ENCODE assay signal across 21 cellular contexts in the genomic region with DNA sequence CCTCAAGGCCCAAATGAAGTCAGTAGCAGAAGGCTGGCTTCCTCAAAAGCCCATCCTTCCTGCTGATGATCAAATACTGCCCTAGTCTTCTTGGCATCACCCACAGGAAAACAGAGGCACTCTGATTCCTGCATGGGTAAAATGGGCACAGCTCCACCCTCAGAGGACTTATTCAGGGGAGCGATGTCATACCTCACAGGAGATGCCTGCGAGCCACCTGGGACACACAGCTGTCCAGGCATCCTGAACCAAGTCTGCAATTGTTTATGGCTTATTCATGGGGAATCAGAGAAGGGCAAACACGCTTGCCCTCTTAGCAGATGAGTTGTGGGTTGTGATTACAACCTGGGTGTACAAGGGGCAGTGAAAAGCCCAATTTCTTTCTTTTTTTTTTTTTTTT.
"Had no signal": no experiment of that assay in that cellular context is flagged by ENCODE, and none has a peak within 500 bp of the region (broad histone marks: within the 10 kb centered on the region; RNA-seq: fewer than 3 reads in every experiment).

No MANE protein-coding gene starts in this region.

- DNase-seq: activated CD4-positive, alpha-beta T cell treated with anti-CD3 and anti-CD28 coated beads, Interleukin-2, amount 10 ng/mL, durations not matched to agents 24 days and 14 days; activated CD8-positive, alpha-beta T cell treated with anti-CD3 and anti-CD28 coated beads, Interleukin-2, amount 10 ng/mL, durations not matched to agents 7 days and 5 days; activated effector memory CD4-positive, alpha-beta T cell treated with Interleukin-2 at 50 U/mL for 16 hours; activated naive CD4-positive, alpha-beta T cell treated with anti-CD3 and anti-CD28 coated beads, Interleukin-2, amount 10 ng/mL, durations not matched to agents 7 days and 5 days; activated naive CD8-positive, alpha-beta T cell treated with anti-CD3 and anti-CD28 coated beads, Interleukin-2, amount 50 U/mL, for 24 hours; activated T-cell treated with anti-CD3 and anti-CD28 coated beads, Interleukin-2, amount 50 U/mL, for 48 hours; anterior cingulate cortex; brain microvascular endothelial cell; effector memory CD8-positive, alpha-beta T cell; gastrocnemius medialis; kidney; left lung; psoas muscle; right cardiac atrium; stimulated activated CD4-positive, alpha-beta T cell treated with anti-CD3 and anti-CD28 coated beads, Interleukin-15, amount 100 ng/mL, for 24 hours; stimulated activated CD4-positive, alpha-beta T cell treated with anti-CD3 and anti-CD28 coated beads, Interleukin-2, amount 100 ng/mL, for 48 hours; T-cell; T-helper 9 cell had no signal

- H3K9me3 Mint-ChIP-seq: activated CD4-positive, alpha-beta T cell treated with anti-CD3 and anti-CD28 coated beads, Interleukin-2, amount 10 ng/mL, durations not matched to agents 24 days and 14 days; activated naive CD4-positive, alpha-beta T cell treated with anti-CD3 and anti-CD28 coated beads, Interleukin-2, amount 10 ng/mL, durations not matched to agents 7 days and 5 days; activated naive CD8-positive, alpha-beta T cell treated with anti-CD3 and anti-CD28 coated beads, Interleukin-2, amount 50 U/mL, for 24 hours; effector memory CD8-positive, alpha-beta T cell; neural progenitor cell; stimulated activated naive CD8-positive, alpha-beta T cell treated with anti-CD3 and anti-CD28 coated beads, Interleukin-15, Interleukin-2, amounts not matched to agents 100 ng/mL and 50 ng/mL, for 24 hours; T-cell had no signal

- H3K27ac Mint-ChIP-seq: activated CD4-positive, alpha-beta T cell treated with anti-CD3 and anti-CD28 coated beads, Interleukin-2, amount 10 ng/mL, durations not matched to agents 24 days and 14 days; activated CD8-positive, alpha-beta T cell treated with anti-CD3 and anti-CD28 coated beads, Interleukin-2, amount 10 ng/mL, durations not matched to agents 7 days and 5 days; activated naive CD4-positive, alpha-beta T cell treated with anti-CD3 and anti-CD28 coated beads, Interleukin-2, amount 10 ng/mL, durations not matched to agents 7 days and 5 days; activated naive CD8-positive, alpha-beta T cell treated with anti-CD3 and anti-CD28 coated beads, Interleukin-2, amount 50 U/mL, for 24 hours; effector memory CD8-positive, alpha-beta T cell; neural progenitor cell; stimulated activated naive CD8-positive, alpha-beta T cell treated with anti-CD3 and anti-CD28 coated beads, Interleukin-15, Interleukin-2, amounts not matched to agents 100 ng/mL and 50 ng/mL, for 24 hours; T-cell had no signal

- H3K4me3 ChIP-seq: gastrocnemius medialis, left lung, neural progenitor cell, psoas muscle, vagina had no signal

- H3K36me3 ChIP-seq: brain microvascular endothelial cell, gastrocnemius medialis, left lung, neural progenitor cell, vagina had no signal

- H3K4me1 ChIP-seq: gastrocnemius medialis, left lung, psoas muscle, vagina had no signal

- H3K9ac ChIP-seq: neural progenitor cell had no signal

- H3K4me2 ChIP-seq: neural progenitor cell had no signal

- H2AFZ ChIP-seq: neural progenitor cell had no signal

- ATAC-seq: activated CD8-positive, alpha-beta T cell treated with anti-CD3 and anti-CD28 coated beads, Interleukin-2, amount 10 ng/mL, durations not matched to agents 7 days and 5 days; activated naive CD8-positive, alpha-beta T cell treated with anti-CD3 and anti-CD28 coated beads, Interleukin-2, amount 50 U/mL, for 24 hours; effector memory CD8-positive, alpha-beta T cell; gastrocnemius medialis; left lung; psoas muscle; right cardiac atrium; T-cell had no signal

- H3K9me3 ChIP-seq: gastrocnemius medialis, left lung, psoas muscle, vagina had no signal

- H3K27me3 ChIP-seq: brain microvascular endothelial cell, gastrocnemius medialis, left lung, neural progenitor cell, vagina had no signal

- H3K36me3 Mint-ChIP-seq: activated naive CD4-positive, alpha-beta T cell treated with anti-CD3 and anti-CD28 coated beads, Interleukin-2, amount 10 ng/mL, durations not matched to agents 7 days and 5 days; neural progenitor cell; T-cell had no signal

- H3K4me1 Mint-ChIP-seq: activated CD4-positive, alpha-beta T cell treated with anti-CD3 and anti-CD28 coated beads, Interleukin-2, amount 10 ng/mL, durations not matched to agents 24 days and 14 days; activated naive CD4-positive, alpha-beta T cell treated with anti-CD3 and anti-CD28 coated beads, Interleukin-2, amount 10 ng/mL, durations not matched to agents 7 days and 5 days; activated naive CD8-positive, alpha-beta T cell treated with anti-CD3 and anti-CD28 coated beads, Interleukin-2, amount 50 U/mL, for 24 hours; T-cell had no signal

- H3K27ac ChIP-seq: brain microvascular endothelial cell, gastrocnemius medialis, left lung, neural progenitor cell, psoas muscle had no signal

- H3K4me3 Mint-ChIP-seq: activated CD4-positive, alpha-beta T cell treated with anti-CD3 and anti-CD28 coated beads, Interleukin-2, amount 10 ng/mL, durations not matched to agents 24 days and 14 days; activated CD8-positive, alpha-beta T cell treated with anti-CD3 and anti-CD28 coated beads, Interleukin-2, amount 10 ng/mL, durations not matched to agents 7 days and 5 days; activated naive CD4-positive, alpha-beta T cell treated with anti-CD3 and anti-CD28 coated beads, Interleukin-2, amount 10 ng/mL, durations not matched to agents 7 days and 5 days; activated naive CD8-positive, alpha-beta T cell treated with anti-CD3 and anti-CD28 coated beads, Interleukin-2, amount 50 U/mL, for 24 hours; effector memory CD8-positive, alpha-beta T cell; neural progenitor cell; stimulated activated naive CD8-positive, alpha-beta T cell treated with anti-CD3 and anti-CD28 coated beads, Interleukin-15, Interleukin-2, amounts not matched to agents 100 ng/mL and 50 ng/mL, for 24 hours; T-cell had no signal

- H3K27me3 Mint-ChIP-seq: activated CD4-positive, alpha-beta T cell treated with anti-CD3 and anti-CD28 coated beads, Interleukin-2, amount 10 ng/mL, durations not matched to agents 24 days and 14 days; activated naive CD8-positive, alpha-beta T cell treated with anti-CD3 and anti-CD28 coated beads, Interleukin-2, amount 50 U/mL, for 24 hours; stimulated activated naive CD8-positive, alpha-beta T cell treated with anti-CD3 and anti-CD28 coated beads, Interleukin-15, Interleukin-2, amounts not matched to agents 100 ng/mL and 50 ng/mL, for 24 hours had no signal
